In the genomic region with DNA sequence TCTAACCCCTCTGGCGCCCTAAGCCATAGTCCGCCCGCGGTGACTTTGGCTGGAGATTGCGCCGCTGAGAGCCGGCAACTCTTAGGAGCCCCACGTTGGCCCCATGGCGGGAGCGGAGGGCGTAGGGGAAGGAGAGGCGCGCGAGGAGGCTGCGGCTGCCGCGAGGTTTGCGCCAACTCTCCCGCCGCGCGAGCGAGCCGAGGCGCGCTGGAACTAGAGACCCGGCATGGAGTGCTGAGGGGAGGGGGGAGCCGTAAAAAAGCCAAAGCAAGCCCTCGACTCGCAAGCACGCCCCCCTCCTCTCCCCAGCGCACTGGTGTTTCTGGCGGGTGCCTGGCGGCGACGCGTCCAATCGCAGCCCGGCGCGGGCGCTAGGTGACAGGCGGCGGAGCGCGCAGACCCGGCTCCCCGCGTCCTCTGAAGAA, we compare ENCODE assay signal across 8 cellular contexts. TPM values are rescaled to one million over a fixed set of nuclear protein-coding genes. Genes with fewer than 3 reads are reported as not detected.
DNase-seq lines count a peak whose midpoint lies in the region; ATAC-seq and TF ChIP-seq lines count a peak whose summit lies in the region.

Gene SYT10 (minus strand): TSS at position 233 of the 425 bp plus-strand sequence. CDS start 297 bp downstream, outside the sequence.

- TF ChIP-seq EP300 in neural cell (conservative IDR thresholded peaks at IDR 0.05; ENCODE audit: poor library complexity, severe bottlenecking), result peak; percentile 16

- POLR2A ChIA-PET in PC-9 (lab: Charles Lee; ENCODE audit: unreplicated experiment), result no interaction called here

- peaks cover 20% of the 10 kb centered on the region for H3K79me2 ChIP-seq in neural cell (replicated peaks; ENCODE audit: insufficient read depth, low read length)
- H3K79me2 ChIP-seq in PC-9 (ENCODE audit: low read depth), result no peaks in the 10 kb centered on the region

- H3K4me3 Mint-ChIP-seq in Calu3 (ENCODE audit: low read depth, unreplicated experiment) (peak within 1 kb of the TSS; percentile 88), endothelial cell (ENCODE audit: unreplicated experiment) (peak within 1 kb of the TSS; percentile 87), immature natural killer cell (peak within 1 kb of the TSS in 2 of 5 donors; percentile 14 to 46)

- TF ChIP-seq CTCF in Calu3 (IDR thresholded peaks at IDR 0.05; ENCODE audit: unreplicated experiment), result no peak
- no peak for TF ChIP-seq CTCF in endothelial cell (IDR thresholded peaks at IDR 0.05; ENCODE audit: unreplicated experiment)
- TF ChIP-seq CTCF in neural cell (IDR thresholded peaks at IDR 0.05; ENCODE audit: poor library complexity, severe bottlenecking), result peak; percentile 16
- TF ChIP-seq CTCF in PC-9 (conservative IDR thresholded peaks at IDR 0.05), result no peak

- H3K27ac ChIP-seq in neural cell (ENCODE audit: low read length) (peak within 1 kb of the TSS; percentile 61), PC-9 (no peak within 1 kb of the TSS)

- no peaks in the 10 kb centered on the region for H3K27me3 Mint-ChIP-seq in Calu3 (ENCODE audit: unreplicated experiment)
- peaks cover 2% of the 10 kb centered on the region for H3K27me3 Mint-ChIP-seq in endothelial cell (ENCODE audit: unreplicated experiment)
- H3K27me3 Mint-ChIP-seq in immature natural killer cell (ENCODE audit: low read depth in 3 of 3), result peaks cover 7 to 8% (median 8%) of the 10 kb centered on the region in 3 donors

- H3K4me2 ChIP-seq in neural cell (ENCODE audit: low read length) (peak within 1 kb of the TSS; percentile 52), PC-9 (no peak within 1 kb of the TSS)

- peak; percentile 58 for TF ChIP-seq RAD21 in neural cell (conservative IDR thresholded peaks at IDR 0.05)

- H3K9me3 ChIP-seq in neural cell (ENCODE audit: low read length) (no peaks in the 10 kb centered on the region), PC-9 (ENCODE audit: insufficient read depth, low read depth) (peaks cover 13% of the 10 kb centered on the region; the same call in 1 of the 2 replicates)

- H3K27me3 ChIP-seq in neural cell (ENCODE audit: insufficient read depth, low read depth, low read length) (peaks cover 5% of the 10 kb centered on the region), PC-9 (ENCODE audit: insufficient read depth, low read depth) (no peaks in the 10 kb centered on the region)

- BruUV-seq in Calu3 (replicated peaks; lab: Mats Ljungman, UMichigan), result no TSS peak
- no TSS peak for BruUV-seq in PC-9 (replicated peaks; lab: Mats Ljungman, UMichigan)

- H4K20me1 ChIP-seq in neural cell (ENCODE audit: insufficient read depth) (no peaks in the 10 kb centered on the region), PC-9 (ENCODE audit: insufficient read depth) (no peaks in the 10 kb centered on the region)

- H3K9me2 ChIP-seq in neural cell (ENCODE audit: insufficient read depth, low read length) (no peaks in the 10 kb centered on the region), PC-9 (ENCODE audit: insufficient read depth) (no peaks in the 10 kb centered on the region)

- H3K4me1 Mint-ChIP-seq in Calu3 (ENCODE audit: low read depth, unreplicated experiment), result no peaks in the 10 kb centered on the region
- H3K4me1 Mint-ChIP-seq in endothelial cell (ENCODE audit: unreplicated experiment), result no peaks in the 10 kb centered on the region
- H3K4me1 Mint-ChIP-seq in immature natural killer cell, result peaks cover 0 to 1% of the 10 kb centered on the region in 2 donors

- ATAC-seq in HG03378 (IDR thresholded peaks at IDR 0.05; ENCODE audit: unreplicated experiment), result no peak

- CTCF ChIA-PET in Calu3 (lab: Charles Lee), result no interaction called here
- CTCF ChIA-PET in PC-9 (lab: Charles Lee), result no interaction called here

- H3K36me3 Mint-ChIP-seq in Calu3 (ENCODE audit: insufficient read depth, unreplicated experiment) (peaks cover 23% of the 10 kb centered on the region), endothelial cell (ENCODE audit: low read depth, unreplicated experiment) (peaks cover 5% of the 10 kb centered on the region), immature natural killer cell (peaks cover 0 to 6% (median 0%) of the 10 kb centered on the region in 3 donors)

- H3K9ac ChIP-seq in neural cell (ENCODE audit: low read length), result peak within 1 kb of the TSS; percentile 71

- peak within 1 kb of the TSS; percentile 75 for H3K27ac Mint-ChIP-seq in Calu3 (ENCODE audit: unreplicated experiment)
- peak within 1 kb of the TSS; percentile 44 for H3K27ac Mint-ChIP-seq in endothelial cell (ENCODE audit: unreplicated experiment)
- no peak within 1 kb of the TSS for H3K27ac Mint-ChIP-seq in immature natural killer cell

- no peaks in the 10 kb centered on the region for H3K4me1 ChIP-seq in PC-9 (replicated peaks; ENCODE audit: insufficient read depth)

- DNase-seq in Calu3 (peak; percentile 30), NCI-H2029 treated with DMSO at 0.1 percent for 48 hours (lab: John Stamatoyannopoulos, UW) (peak; percentile 34), endothelial cell (ENCODE audit: low spot score) (peak; percentile 45), PC-9 (no peak), immature natural killer cell (no peak)
- DNase-seq in stimulated activated CD8-positive, alpha-beta memory T cell treated with anti-CD3 and anti-CD28 coated beads, Interleukin-4, amount 100 ng/mL, for 48 hours, result no peak

- H3K36me3 ChIP-seq in neural cell (ENCODE audit: insufficient read depth, low read length) (no peaks in the 10 kb centered on the region), PC-9 (ENCODE audit: low read depth) (no peaks in the 10 kb centered on the region)

- H3K9me3 Mint-ChIP-seq in Calu3 (ENCODE audit: low read depth, unreplicated experiment) (no peaks in the 10 kb centered on the region), endothelial cell (ENCODE audit: unreplicated experiment) (no peaks in the 10 kb centered on the region), immature natural killer cell (peaks cover 4 to 27% (median 15%) of the 10 kb centered on the region in 6 donors)

- H3F3A ChIP-seq in neural cell (ENCODE audit: insufficient read depth, low read length, poor library complexity, severe bottlenecking), result no peaks in the 10 kb centered on the region
- H3F3A ChIP-seq in PC-9 (ENCODE audit: insufficient read depth, low read depth), result no peaks in the 10 kb centered on the region

- H3K4me3 ChIP-seq in neural cell (ENCODE audit: low read length), result peak within 1 kb of the TSS; percentile 85
- no peak within 1 kb of the TSS for H3K4me3 ChIP-seq in PC-9

- H2AFZ ChIP-seq in neural cell (ENCODE audit: low read depth, low read length), result peak within 1 kb of the TSS; percentile 66
- no peak within 1 kb of the TSS for H2AFZ ChIP-seq in PC-9

- intact Hi-C loops in Calu3 (cut with micrococcal nuclease; ENCODE audit: unreplicated experiment) (loop anchor here (5.0 kb wide), 2 partner anchors 48 to 153 kb away; no protein-coding TSS in a partner anchor), PC-9 (cut with micrococcal nuclease; ENCODE audit: unreplicated experiment) (no loop called here)

TF ChIP-seq in neural cell, 6 proteins besides CTCF, POLR2A, EP300 and RAD21:
- TF ChIP-seq TAF1 (IDR thresholded peaks at IDR 0.05; ENCODE audit: low read depth), result no peak
- peak; percentile 57 for TF ChIP-seq SMC3 (conservative IDR thresholded peaks at IDR 0.05; ENCODE audit: poor library complexity)
- TF ChIP-seq POLR2AphosphoS5 (IDR thresholded peaks at IDR 0.05), result no peak
- peak; percentile 59 for TF ChIP-seq MXI1 (conservative IDR thresholded peaks at IDR 0.05; ENCODE audit: poor library complexity, severe bottlenecking)
- no peak for TF ChIP-seq EZH2 (IDR thresholded peaks at IDR 0.05; ENCODE audit: borderline replicate concordance, insufficient read depth, low read length, poor library complexity, severe bottlenecking)
- TF ChIP-seq, protein P1, sequence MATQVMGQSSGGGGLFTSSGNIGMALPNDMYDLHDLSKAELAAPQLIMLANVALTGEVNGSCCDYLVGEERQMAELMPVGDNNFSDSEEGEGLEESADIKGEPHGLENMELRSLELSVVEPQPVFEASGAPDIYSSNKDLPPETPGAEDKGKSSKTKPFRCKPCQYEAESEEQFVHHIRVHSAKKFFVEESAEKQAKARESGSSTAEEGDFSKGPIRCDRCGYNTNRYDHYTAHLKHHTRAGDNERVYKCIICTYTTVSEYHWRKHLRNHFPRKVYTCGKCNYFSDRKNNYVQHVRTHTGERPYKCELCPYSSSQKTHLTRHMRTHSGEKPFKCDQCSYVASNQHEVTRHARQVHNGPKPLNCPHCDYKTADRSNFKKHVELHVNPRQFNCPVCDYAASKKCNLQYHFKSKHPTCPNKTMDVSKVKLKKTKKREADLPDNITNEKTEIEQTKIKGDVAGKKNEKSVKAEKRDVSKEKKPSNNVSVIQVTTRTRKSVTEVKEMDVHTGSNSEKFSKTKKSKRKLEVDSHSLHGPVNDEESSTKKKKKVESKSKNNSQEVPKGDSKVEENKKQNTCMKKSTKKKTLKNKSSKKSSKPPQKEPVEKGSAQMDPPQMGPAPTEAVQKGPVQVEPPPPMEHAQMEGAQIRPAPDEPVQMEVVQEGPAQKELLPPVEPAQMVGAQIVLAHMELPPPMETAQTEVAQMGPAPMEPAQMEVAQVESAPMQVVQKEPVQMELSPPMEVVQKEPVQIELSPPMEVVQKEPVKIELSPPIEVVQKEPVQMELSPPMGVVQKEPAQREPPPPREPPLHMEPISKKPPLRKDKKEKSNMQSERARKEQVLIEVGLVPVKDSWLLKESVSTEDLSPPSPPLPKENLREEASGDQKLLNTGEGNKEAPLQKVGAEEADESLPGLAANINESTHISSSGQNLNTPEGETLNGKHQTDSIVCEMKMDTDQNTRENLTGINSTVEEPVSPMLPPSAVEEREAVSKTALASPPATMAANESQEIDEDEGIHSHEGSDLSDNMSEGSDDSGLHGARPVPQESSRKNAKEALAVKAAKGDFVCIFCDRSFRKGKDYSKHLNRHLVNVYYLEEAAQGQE (IDR thresholded peaks at IDR 0.05; ENCODE audit: borderline replicate concordance), result no peak

RNA-seq across cellular contexts. Expression of gene SYT10, which starts in this region (rescaled TPM):
- total RNA-seq in Calu3 (2022), result 2.9 and 4.8 TPM in 2 replicates
- 0.10 TPM for total RNA-seq in endothelial cell (ENCODE audit: unreplicated experiment)
- 12.3 and 15.9 TPM in 2 replicates for polyA plus RNA-seq in neural cell
- 47.6 and 50.4 TPM in 2 replicates for polyA minus RNA-seq in neural cell
- total RNA-seq in PC-9 (2021), result not detected in 2 replicates
- not detected for polyA plus RNA-seq in immature natural killer cell

Comparison
In these comparisons a context has a peak if more than half of its experiments do, and no peak if none do; other contexts are left out.
1. RNA of gene SYT10 (polyA plus RNA-seq): 12.3 to 15.9 TPM in neural cell; not detected in immature natural killer cell; every median in the first group is over 10 times any median in the second.
2. Peak in DNase-seq in endothelial cell; RNA of the gene not detected or under 1 TPM.
3. DNase-seq: peak in Calu3 (single experiment) and NCI-H2029 treated with DMSO at 0.1 percent for 48 hours (single experiment); none in PC-9 (0 of 2), immature natural killer cell (0 of 3) and stimulated activated CD8-positive, alpha-beta memory T cell treated with anti-CD3 and anti-CD28 coated beads, Interleukin-4, amount 100 ng/mL, for 48 hours (single experiment).
4. H3K27ac Mint-ChIP-seq: peak in Calu3 (single experiment) and endothelial cell (single experiment); none in immature natural killer cell (0 of 6).